8 cellular contexts compared by ENCODE assay signal in the genomic region with DNA sequence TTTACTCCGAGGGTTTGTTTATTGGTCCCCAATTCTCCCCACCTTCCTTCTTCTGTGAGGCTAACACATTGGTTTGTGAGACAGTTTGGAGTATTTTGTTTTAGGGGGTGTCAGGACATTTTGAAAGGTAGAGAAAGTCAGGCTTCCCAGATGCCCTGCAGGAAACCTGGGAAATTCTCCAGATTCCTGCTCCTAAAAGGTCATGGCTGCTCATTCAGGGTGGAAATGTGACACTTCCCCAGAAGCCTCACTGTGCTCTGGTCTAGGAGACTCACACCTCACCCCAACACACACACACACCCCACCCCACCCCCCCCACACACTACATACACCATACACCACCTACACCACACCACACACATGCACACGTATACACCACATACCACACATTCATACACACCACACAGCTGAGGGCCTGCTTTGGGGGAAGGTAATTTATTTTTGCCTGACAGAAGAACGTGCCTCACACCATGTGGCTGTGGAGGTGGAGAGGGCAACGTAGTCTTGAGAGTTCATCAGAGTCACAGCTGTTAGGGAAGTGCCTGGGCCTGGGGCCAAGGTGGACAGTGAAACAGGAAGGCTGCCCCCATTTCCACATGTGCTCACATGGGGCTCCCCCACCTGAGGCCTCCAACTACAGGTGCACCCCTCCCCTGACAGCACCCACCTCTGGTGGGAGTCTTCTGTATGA. TPM values are rescaled to one million over a fixed set of nuclear protein-coding genes. Genes with fewer than 3 reads are reported as not detected.
DNase-seq lines count a peak whose midpoint lies in the region; ATAC-seq and TF ChIP-seq lines count a peak whose summit lies in the region.

No MANE protein-coding gene starts in this region.

- peaks cover 2% of the 10 kb centered on the region for H3K36me3 Mint-ChIP-seq in T-cell

- DNase-seq in lower lobe of right lung: no peak
- DNase-seq in epidermal melanocyte (ENCODE audit: insufficient read length, low spot score): no peak
- DNase-seq in T-cell: no peak
- DNase-seq in NCI-H1930 (lab: John Stamatoyannopoulos, UW): no peak
- no peak for DNase-seq in germinal center (ENCODE audit: low spot score)

- no peaks in the 10 kb centered on the region for H3K36me3 ChIP-seq in lower lobe of right lung

- peaks cover 0 to 8% (median 0%) of the 10 kb centered on the region in 3 donors for H3K4me1 Mint-ChIP-seq in T-cell

- no peak overlapping the region for H3K4me3 Mint-ChIP-seq in T-cell

- no peak overlapping the region for H3K27ac Mint-ChIP-seq in T-cell

- TF ChIP-seq CTCF in VCaP (conservative IDR thresholded peaks at IDR 0.05) (no peak), lower lobe of right lung (IDR thresholded peaks at IDR 0.05) (no peak)

- peak; percentile 70 for ATAC-seq in GM19351 (IDR thresholded peaks at IDR 0.05; ENCODE audit: unreplicated experiment)
- peak; percentile 55 for ATAC-seq in HG03280 (IDR thresholded peaks at IDR 0.05; ENCODE audit: unreplicated experiment)
- peak; percentile 21 to 49 for ATAC-seq in lower lobe of right lung
- no peak for ATAC-seq in T-cell (replicated peaks in 1 of 4)

- intact Hi-C loops in lower lobe of right lung (cut with DNase I): no loop called here

- no peak overlapping the region for H3K4me3 ChIP-seq in lower lobe of right lung

- H3K9me3 Mint-ChIP-seq in T-cell: no peaks in the 10 kb centered on the region

- POLR2A ChIA-PET in T-cell (lab: Charles Lee): no interaction called here

- no peaks in the 10 kb centered on the region for H3K9me3 ChIP-seq in lower lobe of right lung

- H3K27ac ChIP-seq in VCaP (peak overlapping the region; percentile 61), lower lobe of right lung (peak overlapping the region; percentile 32)

- peaks cover 47% of the 10 kb centered on the region for H3K4me1 ChIP-seq in lower lobe of right lung

- H3K27me3 ChIP-seq in lower lobe of right lung (ENCODE audit: low read depth): no peaks in the 10 kb centered on the region

- no peaks in the 10 kb centered on the region for H3K27me3 Mint-ChIP-seq in T-cell

- CTCF ChIA-PET in T-cell (lab: Charles Lee): no interaction called here

RNA-seq across cellular contexts. Expression of a gene that starts 40.4 kb away (rescaled TPM):
- 80.6 TPM for total RNA-seq in lower lobe of right lung
- total RNA-seq in T-cell: 10 to 100 TPM; 21.1 to 40.2 (median 31.3) TPM

Comparison
In these comparisons a context has a peak if more than half of its experiments do, and no peak if none do; other contexts are left out.
1. ATAC-seq: peak in GM19351 (single experiment), HG03280 (single experiment) and lower lobe of right lung (2 of 2); none in T-cell (0 of 4).